In the genomic region with DNA sequence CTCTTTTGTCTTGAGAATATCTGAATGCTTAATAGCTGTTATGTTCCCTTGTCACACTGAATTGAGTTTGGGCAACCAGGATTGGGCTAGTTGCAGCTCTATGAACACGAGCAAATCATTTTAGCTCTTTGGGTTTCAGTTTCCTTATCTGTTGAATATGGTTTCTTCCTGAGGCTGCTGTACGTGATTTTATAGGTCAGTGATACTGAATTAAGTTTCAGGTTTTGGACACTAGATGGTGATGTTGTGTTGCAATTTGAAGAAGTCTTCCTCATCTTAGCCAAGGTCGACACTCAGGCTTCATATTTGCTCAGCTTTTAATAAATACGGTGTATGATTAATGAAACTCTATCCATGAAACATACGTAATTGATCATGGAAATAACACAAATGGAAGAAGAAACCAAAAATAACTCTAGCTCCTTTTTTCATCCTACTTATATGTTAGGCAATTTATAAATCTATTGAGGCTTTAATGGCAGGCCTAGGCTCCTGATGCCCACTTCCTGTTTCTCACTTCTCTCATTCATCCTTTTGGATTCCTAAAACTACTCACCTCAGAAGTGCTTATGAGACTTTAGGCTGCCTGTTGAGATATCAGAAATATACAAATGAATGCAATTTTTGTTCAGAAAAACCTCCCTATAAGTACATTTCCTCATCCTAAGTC, we compare ENCODE assay signal across 8 cellular contexts.
DNase-seq lines count a peak whose midpoint lies in the region; ATAC-seq and TF ChIP-seq lines count a peak whose summit lies in the region.

No MANE protein-coding gene starts in this region.

- H3K9me3 Mint-ChIP-seq in activated CD4-positive, alpha-beta T cell treated with anti-CD3 and anti-CD28 coated beads for 36 hours (ENCODE audit: low read depth): no peaks in the 10 kb centered on the region

- H3K36me3 ChIP-seq in uterus: no peaks in the 10 kb centered on the region

- no peaks in the 10 kb centered on the region for H3K9me3 ChIP-seq in uterus

- no peaks in the 10 kb centered on the region for H3K27me3 Mint-ChIP-seq in activated CD4-positive, alpha-beta T cell treated with anti-CD3 and anti-CD28 coated beads for 36 hours

- H3K27ac ChIP-seq in HL-60 (replicated peaks) (no peak overlapping the region), uterus (no peak overlapping the region)

- H3K4me1 ChIP-seq in uterus: no peaks in the 10 kb centered on the region

- no peaks in the 10 kb centered on the region for H3K36me3 Mint-ChIP-seq in activated CD4-positive, alpha-beta T cell treated with anti-CD3 and anti-CD28 coated beads for 36 hours (ENCODE audit: low read depth)

- peak; percentile 97 for ATAC-seq in activated CD4-positive, alpha-beta T cell treated with anti-CD3 and anti-CD28 coated beads for 36 hours
- ATAC-seq in GM21526 (IDR thresholded peaks at IDR 0.05; ENCODE audit: low FRiP score, unreplicated experiment): peak; percentile 97
- peak; percentile 81 for ATAC-seq in left colon

- no peak for TF ChIP-seq POLR2A in uterus (IDR thresholded peaks at IDR 0.05)

- peak overlapping the region; percentile 6 for H3K27ac Mint-ChIP-seq in activated CD4-positive, alpha-beta T cell treated with anti-CD3 and anti-CD28 coated beads for 36 hours

- no peaks in the 10 kb centered on the region for H3K27me3 ChIP-seq in HL-60 (ENCODE audit: insufficient read depth, poor library complexity, severe bottlenecking)
- no peaks in the 10 kb centered on the region for H3K27me3 ChIP-seq in uterus

- H3K4me3 Mint-ChIP-seq in activated CD4-positive, alpha-beta T cell treated with anti-CD3 and anti-CD28 coated beads for 36 hours: no peak overlapping the region

- CTCF ChIA-PET in activated CD4-positive, alpha-beta T cell treated with anti-CD3 and anti-CD28 coated beads for 36 hours (lab: Charles Lee): interaction anchor here (0.6 to 2.3 kb wide), 14 partner anchors 7 to 331 kb away, joined by 3 to 13 read pairs (median 4); no protein-coding TSS in a partner anchor

- TF ChIP-seq CTCF in HL-60 (IDR thresholded peaks at IDR 0.05; ENCODE audit: insufficient read depth, low read length) (peak; percentile 9), uterus (IDR thresholded peaks at IDR 0.05) (peak; percentile 3 to 37 (median 23))

- H3K4me3 ChIP-seq in HL-60 (replicated peaks; ENCODE audit: insufficient read depth, low read length) (no peak overlapping the region), uterus (no peak overlapping the region)

- intact Hi-C loops in activated CD4-positive, alpha-beta T cell treated with anti-CD3 and anti-CD28 coated beads for 36 hours (cut with DNase I, micrococcal nuclease): loop anchor here in 1 of 2 experiments (1.0 to 5.0 kb wide), 3 partner anchors 140 to 1701 kb away; no protein-coding TSS in a partner anchor
- intact Hi-C loops in left colon (cut with DNase I, micrococcal nuclease) (no loop called here), uterus (cut with DNase I; ENCODE audit: low total_unique reads) (no loop called here)

- DNase-seq in activated CD4-positive, alpha-beta T cell treated with anti-CD3 and anti-CD28 coated beads for 36 hours: no peak
- no peak for DNase-seq in activated CD4-positive, alpha-beta T cell treated with anti-CD3 and anti-CD28 coated beads, Interleukin-2, amount 50 U/mL, for 1 hour
- DNase-seq in HL-60 (ENCODE audit: low read depth in 1 of 2, low spot score in 1 of 2): peak; percentile 8 to 16
- DNase-seq in NCI-H774 (lab: John Stamatoyannopoulos, UW): peak; percentile 79
- peak; percentile 43 for DNase-seq in brain pericyte (ENCODE audit: low read depth, low spot score)
- DNase-seq in left colon: no peak
- no peak for DNase-seq in uterus

- peaks cover 5% of the 10 kb centered on the region for H3K4me1 Mint-ChIP-seq in activated CD4-positive, alpha-beta T cell treated with anti-CD3 and anti-CD28 coated beads for 36 hours

- POLR2A ChIA-PET in activated CD4-positive, alpha-beta T cell treated with anti-CD3 and anti-CD28 coated beads for 36 hours (lab: Charles Lee): no interaction called here

Comparison
In these comparisons a context has a peak if more than half of its experiments do, and no peak if none do; other contexts are left out.
1. DNase-seq: peak in HL-60 (2 of 2), NCI-H774 (single experiment) and brain pericyte (single experiment); none in activated CD4-positive, alpha-beta T cell treated with anti-CD3 and anti-CD28 coated beads for 36 hours (single experiment), activated CD4-positive, alpha-beta T cell treated with anti-CD3 and anti-CD28 coated beads, Interleukin-2, amount 50 U/mL, for 1 hour (single experiment), left colon (0 of 2) and uterus (0 of 2).
2. Peak in every context shown above with its lines, with median percentiles within 50 percentile points of each other: ATAC-seq.